22 cellular contexts compared by ENCODE assay signal in genomic region chr4:181194096-181194495, GRCh38.
A peak's percentile ranks its signal among the peaks of the same experiment; 100 is the strongest.
DNase-seq lines count a peak whose midpoint lies in the region; ATAC-seq, FAIRE-seq and TF ChIP-seq lines count a peak whose summit lies in the region.
"Had no signal": no experiment of that assay in that cellular context is flagged by ENCODE, and none has a peak within 500 bp of the region (broad histone marks: within the 10 kb centered on the region; RNA-seq: fewer than 3 reads in every experiment).

No MANE protein-coding gene starts in this region.

- H2BK15ac ChIP-seq in IMR-90 (ENCODE audit: low read depth, low read length) = no peak overlapping the region

- H3K79me2 ChIP-seq in astrocyte (ENCODE audit: insufficient read depth, low read length) = no peaks in the 10 kb centered on the region

- peaks cover 7% of the 10 kb centered on the region for H3K4me1 Mint-ChIP-seq in astrocyte (ENCODE audit: low read depth, unreplicated experiment)

- H2BK5ac ChIP-seq in IMR-90 (ENCODE audit: low read depth, low read length, poor library complexity, severe bottlenecking) = no peak overlapping the region

- no peaks in the 10 kb centered on the region for H3K9me1 ChIP-seq in IMR-90 (ENCODE audit: insufficient read depth, low read length)

- H3K4me2 ChIP-seq in IMR-90 (ENCODE audit: low read depth, low read length) (no peak overlapping the region), astrocyte (ENCODE audit: low read length) (peak overlapping the region; percentile 48)
- H3K4me2 ChIP-seq: BLaER1 had no signal

- H3K56ac ChIP-seq in IMR-90 (ENCODE audit: extremely low read depth, insufficient read depth, low read length) = no peak overlapping the region

- H4K20me1 ChIP-seq in IMR-90 (ENCODE audit: insufficient read depth, low read length) (no peaks in the 10 kb centered on the region), astrocyte (ENCODE audit: insufficient read depth, low read length) (no peaks in the 10 kb centered on the region)
- H4K20me1 ChIP-seq: BLaER1 had no signal

- no peaks in the 10 kb centered on the region for H3K9me3 Mint-ChIP-seq in astrocyte (ENCODE audit: unreplicated experiment)
- H3K9me3 Mint-ChIP-seq: CD8-positive, alpha-beta T cell; GM23338 had no signal

- no peak overlapping the region for H4K5ac ChIP-seq in IMR-90 (ENCODE audit: low read depth, low read length)

- no peak overlapping the region for H2BK120ac ChIP-seq in IMR-90 (ENCODE audit: low read depth, low read length)

- no peak overlapping the region for H3K14ac ChIP-seq in IMR-90 (replicated peaks; ENCODE audit: low read depth, low read length)

- H3K9me3 ChIP-seq in IMR-90 (ENCODE audit: control insufficient read depth, insufficient read depth, low read length) = peaks cover 5% of the 10 kb centered on the region; the same call in 1 of the 2 replicates
- no peaks in the 10 kb centered on the region for H3K9me3 ChIP-seq in astrocyte (ENCODE audit: insufficient read depth, low read depth, low read length)
- H3K9me3 ChIP-seq in HAP-1 = no peaks in the 10 kb centered on the region
- H3K9me3 ChIP-seq: BLaER1 had no signal

- no peak overlapping the region for H2AK5ac ChIP-seq in IMR-90 (ENCODE audit: low read depth, low read length)

- no peak overlapping the region for H4K8ac ChIP-seq in IMR-90 (ENCODE audit: low read depth in 2 of 2, low read length in 2 of 2)

- no TSS peak for BruUV-seq in IMR-90 (replicated peaks; lab: Mats Ljungman, UMichigan)

- no peak overlapping the region for H4K91ac ChIP-seq in IMR-90 (ENCODE audit: insufficient read depth, low read depth, low read length)

- no peak overlapping the region for H3K18ac ChIP-seq in IMR-90 (ENCODE audit: low read depth, low read length)

- H3K4me3 ChIP-seq in IMR-90 (ENCODE audit: insufficient read depth, low read depth, low read length) (no peak overlapping the region), astrocyte (ENCODE audit: insufficient read depth, low read depth, low read length) (no peak overlapping the region), HAP-1 (no peak overlapping the region)
- H3K4me3 ChIP-seq: BLaER1, GM23338, SK-N-MC had no signal

- no peaks in the 10 kb centered on the region for H3K4me1 ChIP-seq in IMR-90 (ENCODE audit: control insufficient read depth, insufficient read depth, low read length)
- peaks cover 8% of the 10 kb centered on the region for H3K4me1 ChIP-seq in astrocyte (ENCODE audit: insufficient read depth, low read length)
- peaks cover 37% of the 10 kb centered on the region for H3K4me1 ChIP-seq in HAP-1
- H3K4me1 ChIP-seq: BLaER1 had no signal

- no peak for TF ChIP-seq CTCF in IMR-90 (conservative IDR thresholded peaks at IDR 0.05; ENCODE audit: low read depth, low read length)
- TF ChIP-seq CTCF in astrocyte (IDR thresholded peaks at IDR 0.05; ENCODE audit: insufficient read depth, low read depth, low read length) = no peak

- no peak overlapping the region for H2BK20ac ChIP-seq in IMR-90 (ENCODE audit: low read depth, low read length)

- H3K27me3 Mint-ChIP-seq in astrocyte (ENCODE audit: low read depth, unreplicated experiment) = no peaks in the 10 kb centered on the region

- H3K36me3 ChIP-seq in IMR-90 (ENCODE audit: control insufficient read depth, insufficient read depth, low read length) (no peaks in the 10 kb centered on the region), astrocyte (ENCODE audit: insufficient read depth, low read length) (no peaks in the 10 kb centered on the region), HAP-1 (replicated peaks) (no peaks in the 10 kb centered on the region)
- H3K36me3 ChIP-seq: BLaER1 had no signal

- no peak overlapping the region for H3K4me3 Mint-ChIP-seq in astrocyte (ENCODE audit: unreplicated experiment)
- H3K4me3 Mint-ChIP-seq: CD8-positive, alpha-beta T cell; GM23338 had no signal

- no peak for TF ChIP-seq RAD21 in IMR-90 (IDR thresholded peaks at IDR 0.05; ENCODE audit: low read length)

- H3K27ac Mint-ChIP-seq in astrocyte (ENCODE audit: unreplicated experiment) = no peak overlapping the region
- H3K27ac Mint-ChIP-seq: CD8-positive, alpha-beta T cell; GM23338 had no signal

- intact Hi-C loops in IMR-90 (cut with micrococcal nuclease) = no loop called here

- POLR2A ChIA-PET in IMR-90 (lab: Charles Lee; ENCODE audit: unreplicated experiment) = no interaction called here

- no peak overlapping the region for H3K27ac ChIP-seq in IMR-90 (ENCODE audit: insufficient read depth, low read length)
- no peak overlapping the region for H3K27ac ChIP-seq in astrocyte (ENCODE audit: low read depth, low read length)
- H3K27ac ChIP-seq: BLaER1, SK-N-MC had no signal

- FAIRE-seq in astrocyte (lab: Jason Lieb, UNC) = no peak
- FAIRE-seq: GM12892, GM18507 had no signal

- H2AFZ ChIP-seq in IMR-90 (replicated peaks; ENCODE audit: low read length, poor library complexity) (no peak overlapping the region), astrocyte (ENCODE audit: low read depth, low read length) (no peak overlapping the region)

- dilution Hi-C loops in IMR-90 (cut with HindIII; ENCODE audit: low sequenced_read_pairs, unreplicated experiment) = no loop called here

- no peak for ATAC-seq in IMR-90 (ENCODE audit: low read depth)
- ATAC-seq: CD8-positive, alpha-beta T cell; Panc1 had no signal

- CTCF ChIA-PET in IMR-90 (lab: Yijun Ruan, JAX) = no interaction called here

- H3K23ac ChIP-seq in IMR-90 (ENCODE audit: low read depth, low read length) = no peak overlapping the region

- peak; percentile 62 for DNase-seq in Daoy (ENCODE audit: low read depth)
- DNase-seq in IMR-90 = peak; percentile 1
- DNase-seq in astrocyte (ENCODE audit: low read depth) = peak; percentile 81
- peak; percentile 3 for DNase-seq in iris pigment epithelial cell (ENCODE audit: low read depth)
- DNase-seq in SW 1271 (lab: John Stamatoyannopoulos, UW) = no peak
- no peak for DNase-seq in 8988T
- DNase-seq in HAP-1 (ENCODE audit: low spot score in 2 of 2) = no peak
- DNase-seq: Calu3; CD8-positive, alpha-beta T cell; Karpas-422; MM.1S; NCI-H1092; NCI-H146; NCI-H2029 treated with DMSO at 0.1 percent for 48 hours; NCI-H446 treated with DMSO at 0.1 percent for 48 hours; Right ventricle myocardium superior had no signal

- H2AK9ac ChIP-seq in IMR-90 (replicated peaks; ENCODE audit: low read depth, low read length, poor library complexity) = no peak overlapping the region

- no peak overlapping the region for H3K9ac ChIP-seq in IMR-90 (ENCODE audit: low read depth, low read length)
- no peak overlapping the region for H3K9ac ChIP-seq in astrocyte (ENCODE audit: low read length)
- H3K9ac ChIP-seq: BLaER1 had no signal

- TF ChIP-seq POLR2A in IMR-90 (IDR thresholded peaks at IDR 0.05; ENCODE audit: low read depth, low read length) = no peak

- H3K79me1 ChIP-seq in IMR-90 (ENCODE audit: low read depth in 1 of 2, low read length in 2 of 2) = no peaks in the 10 kb centered on the region

- WGBS in IMR-90 (ENCODE audit: extremely low coverage in 2 of 2, insufficient read length in 1 of 2), 2 experiments = 40% methylated on average over 2 of the region's 5 CpGs; no CpG with 5 or more reads in 1 of the 2 experiments

- no peaks in the 10 kb centered on the region for H3K36me3 Mint-ChIP-seq in astrocyte (ENCODE audit: low read depth, unreplicated experiment)
- H3K36me3 Mint-ChIP-seq: CD8-positive, alpha-beta T cell had no signal

- in situ Hi-C loops in IMR-90 (cut with MboI; ENCODE audit: low sequenced_read_pairs) (no loop called here), HAP-1 (cut with MboI; ENCODE audit: low sequenced_read_pairs) (no loop called here)

- H3K27me3 ChIP-seq in IMR-90 (ENCODE audit: control insufficient read depth, insufficient read depth, low read length) (no peaks in the 10 kb centered on the region), astrocyte (ENCODE audit: insufficient read depth, low read length) (no peaks in the 10 kb centered on the region), HAP-1 (ENCODE audit: low read depth) (no peaks in the 10 kb centered on the region)
- H3K27me3 ChIP-seq: BLaER1 had no signal

- no peak overlapping the region for H3K4ac ChIP-seq in IMR-90 (ENCODE audit: low read depth, low read length)

TF ChIP-seq in IMR-90, 13 proteins besides CTCF, POLR2A, EP300 and RAD21:
- TF ChIP-seq MAZ (IDR thresholded peaks at IDR 0.05; ENCODE audit: borderline replicate concordance, low read depth, low read length) (no peak), FOS (IDR thresholded peaks at IDR 0.05; ENCODE audit: low read depth, low read length) (no peak), CHD1 (IDR thresholded peaks at IDR 0.05; ENCODE audit: low read depth, low read length) (no peak), MXI1 (IDR thresholded peaks at IDR 0.05; ENCODE audit: borderline replicate concordance, low read depth, low read length) (no peak), BHLHE40 (IDR thresholded peaks at IDR 0.05; ENCODE audit: low read depth, low read length) (no peak)
- TF ChIP-seq, protein P1, sequence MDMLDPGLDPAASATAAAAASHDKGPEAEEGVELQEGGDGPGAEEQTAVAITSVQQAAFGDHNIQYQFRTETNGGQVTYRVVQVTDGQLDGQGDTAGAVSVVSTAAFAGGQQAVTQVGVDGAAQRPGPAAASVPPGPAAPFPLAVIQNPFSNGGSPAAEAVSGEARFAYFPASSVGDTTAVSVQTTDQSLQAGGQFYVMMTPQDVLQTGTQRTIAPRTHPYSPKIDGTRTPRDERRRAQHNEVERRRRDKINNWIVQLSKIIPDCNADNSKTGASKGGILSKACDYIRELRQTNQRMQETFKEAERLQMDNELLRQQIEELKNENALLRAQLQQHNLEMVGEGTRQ (IDR thresholded peaks at IDR 0.05; ENCODE audit: low read depth, low read length) = no peak
TF ChIP-seq in IMR-90: peak in this region for 0.

Comparison
In these comparisons a context has a peak if more than half of its experiments do, and no peak if none do; other contexts are left out.
1. DNase-seq: peak in Daoy (single experiment), IMR-90 (single experiment), astrocyte (single experiment) and iris pigment epithelial cell (single experiment); none in SW 1271 (0 of 2), 8988T (single experiment) and HAP-1 (0 of 2).